In the genomic region with DNA sequence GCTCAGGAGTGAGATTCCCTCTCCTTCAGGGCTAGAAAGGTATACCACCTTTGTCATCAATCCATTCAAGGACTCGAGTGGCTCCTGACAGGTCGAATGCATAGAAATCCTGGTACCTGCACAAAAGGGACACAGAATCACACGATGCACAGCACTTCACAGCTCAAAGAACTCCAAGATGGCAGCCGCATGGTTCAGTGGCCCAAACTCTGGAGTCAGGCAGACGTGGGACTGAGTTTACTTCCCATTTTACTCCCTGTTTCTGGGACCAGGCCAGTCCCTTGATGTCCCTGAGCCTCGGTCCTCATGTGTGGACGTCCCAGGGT, we compare ENCODE assay signal across 8 cellular contexts. TPM values are rescaled to one million over a fixed set of nuclear protein-coding genes. Genes with fewer than 3 reads are reported as not detected.
A peak's percentile ranks its signal among the peaks of the same experiment; 100 is the strongest.
DNase-seq lines count a peak whose midpoint lies in the region; ATAC-seq and TF ChIP-seq lines count a peak whose summit lies in the region.

No MANE protein-coding gene starts in this region.

- H3K36me3 Mint-ChIP-seq in activated B cell treated with CpG ODN at 0.5 μM for 24 hours (ENCODE audit: low read depth): peaks cover 28% of the 10 kb centered on the region
- H3K36me3 Mint-ChIP-seq in stimulated activated memory B cell treated with anti-CD40 and anti-IgM and Interleukin-4, amounts not matched to agents 10 μg/mL and 1 μg/mL and 100 μg/mL, for 72 hours: peaks cover 23% of the 10 kb centered on the region

- no CpG with 5 or more reads among the region's 7 CpGs for WGBS in iPS DF 6.9 (ENCODE audit: insufficient coverage, insufficient read length)

- no peak for TF ChIP-seq CTCF in activated B cell treated with CpG ODN at 0.5 μM for 24 hours (IDR thresholded peaks at IDR 0.05)

- H3K27me3 Mint-ChIP-seq in activated B cell treated with CpG ODN at 0.5 μM for 24 hours: no peaks in the 10 kb centered on the region
- H3K27me3 Mint-ChIP-seq in stimulated activated memory B cell treated with anti-CD40 and anti-IgM and Interleukin-4, amounts not matched to agents 10 μg/mL and 1 μg/mL and 100 μg/mL, for 72 hours: no peaks in the 10 kb centered on the region

- peaks cover 32% of the 10 kb centered on the region for H3K4me1 Mint-ChIP-seq in activated B cell treated with CpG ODN at 0.5 μM for 24 hours
- H3K4me1 Mint-ChIP-seq in stimulated activated memory B cell treated with anti-CD40 and anti-IgM and Interleukin-4, amounts not matched to agents 10 μg/mL and 1 μg/mL and 100 μg/mL, for 72 hours: peaks cover 56% of the 10 kb centered on the region

- no peaks in the 10 kb centered on the region for H3K4me1 ChIP-seq in iPS DF 6.9 (ENCODE audit: control insufficient read depth, insufficient read depth, low read length)

- POLR2A ChIA-PET in activated B cell treated with CpG ODN at 0.5 μM for 24 hours (lab: Charles Lee): interaction anchor here (0.5 to 6.4 kb wide), 13 partner anchors 9 to 642 kb away, joined by 3 to 70 read pairs (median 6); a partner anchor contains a TSS

- intact Hi-C loops in activated B cell treated with CpG ODN at 0.5 μM for 24 hours (cut with micrococcal nuclease) (loop anchor here (10.0 kb wide), 1 partner anchor 391 kb away; no protein-coding TSS in a partner anchor), sciatic nerve (cut with DNase I) (no loop called here)

- H3K9me3 ChIP-seq in iPS DF 6.9 (ENCODE audit: control insufficient read depth, insufficient read depth, low read length): no peaks in the 10 kb centered on the region

- no peaks in the 10 kb centered on the region for H3K9me3 Mint-ChIP-seq in activated B cell treated with CpG ODN at 0.5 μM for 24 hours
- H3K9me3 Mint-ChIP-seq in stimulated activated memory B cell treated with anti-CD40 and anti-IgM and Interleukin-4, amounts not matched to agents 10 μg/mL and 1 μg/mL and 100 μg/mL, for 72 hours: no peaks in the 10 kb centered on the region

- H3K4me3 Mint-ChIP-seq in activated B cell treated with CpG ODN at 0.5 μM for 24 hours: peak overlapping the region; percentile 99
- peak overlapping the region; percentile 96 for H3K4me3 Mint-ChIP-seq in stimulated activated memory B cell treated with anti-CD40 and anti-IgM and Interleukin-4, amounts not matched to agents 10 μg/mL and 1 μg/mL and 100 μg/mL, for 72 hours

- no peak overlapping the region for H3K27ac ChIP-seq in iPS DF 6.9 (ENCODE audit: low read length)

- DNase-seq in NCI-H146 (lab: John Stamatoyannopoulos, UW) (peak; percentile 33), NCI-H146 treated with DMSO at 0.1 percent for 48 hours (lab: John Stamatoyannopoulos, UW; ENCODE audit: unreplicated experiment) (no peak), activated B cell treated with CpG ODN at 0.5 μM for 24 hours (no peak), iPS DF 6.9 (ENCODE audit: low read depth, low spot score) (no peak), sciatic nerve (ENCODE audit: low spot score) (no peak), Kasumi-1 (lab: John Stamatoyannopoulos, UW) (no peak), KG1 (lab: John Stamatoyannopoulos, UW) (no peak)

- CTCF ChIA-PET in activated B cell treated with CpG ODN at 0.5 μM for 24 hours (lab: Charles Lee): interaction anchor here (0.8 to 3.9 kb wide), 5 partner anchors 34 to 275 kb away, joined by 3 to 15 read pairs (median 4); no protein-coding TSS in a partner anchor

- H3K27me3 ChIP-seq in iPS DF 6.9 (ENCODE audit: control insufficient read depth, insufficient read depth, low read length): no peaks in the 10 kb centered on the region; the same call in 1 of the 2 replicates

- peak overlapping the region; percentile 95 for H3K27ac Mint-ChIP-seq in activated B cell treated with CpG ODN at 0.5 μM for 24 hours
- H3K27ac Mint-ChIP-seq in stimulated activated memory B cell treated with anti-CD40 and anti-IgM and Interleukin-4, amounts not matched to agents 10 μg/mL and 1 μg/mL and 100 μg/mL, for 72 hours: peak overlapping the region; percentile 92

- H3K36me3 ChIP-seq in iPS DF 6.9 (ENCODE audit: control insufficient read depth, insufficient read depth, low read length): peaks cover 9% of the 10 kb centered on the region; the same call in 1 of the 2 replicates

- ATAC-seq in activated B cell treated with CpG ODN at 0.5 μM for 24 hours (ENCODE audit: low read depth) (no peak), sciatic nerve (no peak)
- no peak for ATAC-seq in stimulated activated memory B cell treated with anti-CD40 and anti-IgM and Interleukin-4, amounts not matched to agents 10 μg/mL and 1 μg/mL and 100 μg/mL, for 72 hours

- peak overlapping the region; percentile 79; the same call in 1 of the 2 replicates for H3K4me3 ChIP-seq in iPS DF 6.9 (ENCODE audit: low read length)

RNA-seq across cellular contexts. Expression of a gene that starts 0.5 kb away (rescaled TPM):
- total RNA-seq in activated B cell treated with CpG ODN at 0.5 μM for 24 hours (34.9 and 38.9 TPM in 2 replicates), sciatic nerve (29.5 TPM)

RNA-seq across cellular contexts. Expression of a gene that starts 4.5 kb away (rescaled TPM):
- total RNA-seq in activated B cell treated with CpG ODN at 0.5 μM for 24 hours (2.9 and 3.8 TPM in 2 replicates), sciatic nerve (15.4 TPM)

RNA-seq across cellular contexts. Expression of a gene that starts 52.7 kb away (rescaled TPM):
- 16.0 and 18.7 TPM in 2 replicates for total RNA-seq in activated B cell treated with CpG ODN at 0.5 μM for 24 hours
- total RNA-seq in sciatic nerve: 8.5 TPM
